ENCODE assay signal across 18 cellular contexts in genomic region chrX:133639726-133640125, GRCh38.
A peak's percentile ranks its signal among the peaks of the same experiment; 100 is the strongest.
DNase-seq lines count a peak whose midpoint lies in the region; ATAC-seq and TF ChIP-seq lines count a peak whose summit lies in the region.
"Had no signal": no experiment of that assay in that cellular context is flagged by ENCODE, and none has a peak within 500 bp of the region (broad histone marks: within the 10 kb centered on the region; RNA-seq: fewer than 3 reads in every experiment).

No MANE protein-coding gene starts in this region.

- no peaks in the 10 kb centered on the region for H3K36me3 Mint-ChIP-seq in WTC11
- no peaks in the 10 kb centered on the region for H3K36me3 Mint-ChIP-seq in osteocyte (ENCODE audit: unreplicated experiment)
- H3K36me3 Mint-ChIP-seq in activated CD4-positive, alpha-beta T cell treated with anti-CD3 and anti-CD28 coated beads for 36 hours (ENCODE audit: low read depth), result no peaks in the 10 kb centered on the region
- peaks cover 9% of the 10 kb centered on the region for H3K36me3 Mint-ChIP-seq in Caco-2 (ENCODE audit: insufficient read depth, unreplicated experiment)
- H3K36me3 Mint-ChIP-seq: CD14-positive monocyte had no signal

- peak overlapping the region; percentile 93 for H3K27ac Mint-ChIP-seq in WTC11
- H3K27ac Mint-ChIP-seq in osteocyte (ENCODE audit: unreplicated experiment), result peak overlapping the region; percentile 82
- H3K27ac Mint-ChIP-seq in activated CD4-positive, alpha-beta T cell treated with anti-CD3 and anti-CD28 coated beads for 36 hours, result no peak overlapping the region
- H3K27ac Mint-ChIP-seq in Caco-2 (ENCODE audit: unreplicated experiment), result no peak overlapping the region
- H3K27ac Mint-ChIP-seq: CD14-positive monocyte, HFFc6 had no signal

- no peak overlapping the region for H3K4me3 Mint-ChIP-seq in WTC11
- H3K4me3 Mint-ChIP-seq in osteocyte (ENCODE audit: unreplicated experiment), result no peak overlapping the region
- H3K4me3 Mint-ChIP-seq in activated CD4-positive, alpha-beta T cell treated with anti-CD3 and anti-CD28 coated beads for 36 hours, result no peak overlapping the region
- no peak overlapping the region for H3K4me3 Mint-ChIP-seq in Caco-2 (ENCODE audit: unreplicated experiment)
- H3K4me3 Mint-ChIP-seq: CD14-positive monocyte, HFFc6 had no signal

- H3K4me1 Mint-ChIP-seq in WTC11 (peaks cover 52% of the 10 kb centered on the region), osteocyte (ENCODE audit: unreplicated experiment) (peaks cover 51% of the 10 kb centered on the region), Caco-2 (ENCODE audit: low read depth, unreplicated experiment) (no peaks in the 10 kb centered on the region)
- no peaks in the 10 kb centered on the region for H3K4me1 Mint-ChIP-seq in activated CD4-positive, alpha-beta T cell treated with anti-CD3 and anti-CD28 coated beads for 36 hours
- H3K4me1 Mint-ChIP-seq: CD14-positive monocyte had no signal

- no peak overlapping the region for H3K4me3 ChIP-seq in H7 (ENCODE audit: insufficient read depth, low read depth, low read length)
- no peak overlapping the region for H3K4me3 ChIP-seq in ovary
- H3K4me3 ChIP-seq in Caco-2 (ENCODE audit: low read depth, low read length), result no peak overlapping the region
- H3K4me3 ChIP-seq: A549, GM23248 had no signal

- H3K36me3 ChIP-seq in H7 (replicated peaks; ENCODE audit: control insufficient read depth, insufficient read depth, low read length) (no peaks in the 10 kb centered on the region), ovary (no peaks in the 10 kb centered on the region), Caco-2 (ENCODE audit: control insufficient read depth, insufficient read depth, low read length) (no peaks in the 10 kb centered on the region)

- H3K9me3 ChIP-seq in ovary, result no peaks in the 10 kb centered on the region
- H3K9me3 ChIP-seq in Caco-2, result no peaks in the 10 kb centered on the region
- H3K9me3 ChIP-seq: A549 had no signal

- TF ChIP-seq CTCF in WTC11 (IDR thresholded peaks at IDR 0.05), result no peak
- TF ChIP-seq CTCF in osteocyte (IDR thresholded peaks at IDR 0.05), result no peak
- TF ChIP-seq CTCF in ovary (IDR thresholded peaks at IDR 0.05), result no peak
- no peak for TF ChIP-seq CTCF in Caco-2 (IDR thresholded peaks at IDR 0.05; ENCODE audit: insufficient read depth in 1 of 2, low read depth in 1 of 2, low read length in 1 of 2, severe bottlenecking in 1 of 2, unreplicated experiment in 1 of 2)

- intact Hi-C loops in activated CD4-positive, alpha-beta T cell treated with anti-CD3 and anti-CD28 coated beads for 36 hours (cut with DNase I, micrococcal nuclease), result no loop called here
- intact Hi-C loops in ovary (cut with DNase I) (no loop called here), Caco-2 (cut with micrococcal nuclease; ENCODE audit: unreplicated experiment) (no loop called here)

- no TSS peak for BruUV-seq in Caco-2 (replicated peaks; lab: Mats Ljungman, UMichigan)

- no peaks in the 10 kb centered on the region for H3K9me3 Mint-ChIP-seq in WTC11
- H3K9me3 Mint-ChIP-seq in osteocyte (ENCODE audit: unreplicated experiment), result no peaks in the 10 kb centered on the region
- H3K9me3 Mint-ChIP-seq in activated CD4-positive, alpha-beta T cell treated with anti-CD3 and anti-CD28 coated beads for 36 hours (ENCODE audit: low read depth), result no peaks in the 10 kb centered on the region
- H3K9me3 Mint-ChIP-seq in Caco-2 (ENCODE audit: unreplicated experiment), result no peaks in the 10 kb centered on the region

- H3K27me3 Mint-ChIP-seq in WTC11 (ENCODE audit: low read depth) (no peaks in the 10 kb centered on the region), osteocyte (ENCODE audit: unreplicated experiment) (no peaks in the 10 kb centered on the region), Caco-2 (ENCODE audit: insufficient read depth, unreplicated experiment) (no peaks in the 10 kb centered on the region)
- H3K27me3 Mint-ChIP-seq in activated CD4-positive, alpha-beta T cell treated with anti-CD3 and anti-CD28 coated beads for 36 hours, result no peaks in the 10 kb centered on the region

- H3K27me3 ChIP-seq in H7 (ENCODE audit: control insufficient read depth, insufficient read depth, low read length) (no peaks in the 10 kb centered on the region), ovary (no peaks in the 10 kb centered on the region), Caco-2 (replicated peaks; ENCODE audit: control insufficient read depth, insufficient read depth, low read length) (no peaks in the 10 kb centered on the region)

- TF ChIP-seq EP300 in ovary (IDR thresholded peaks at IDR 0.05), result no peak

- H3K4me1 ChIP-seq in ovary (ENCODE audit: insufficient read depth), result no peaks in the 10 kb centered on the region
- no peaks in the 10 kb centered on the region for H3K4me1 ChIP-seq in Caco-2
- H3K4me1 ChIP-seq: A549 had no signal

- DNase-seq in H7, result peak; percentile 8
- no peak for DNase-seq in WTC11 (ENCODE audit: low spot score)
- DNase-seq in iPS-NIHi11 (ENCODE audit: low spot score), result peak; percentile 9
- no peak for DNase-seq in osteocyte (ENCODE audit: extremely low spot score, unreplicated experiment)
- no peak for DNase-seq in activated CD4-positive, alpha-beta T cell treated with anti-CD3 and anti-CD28 coated beads for 36 hours
- DNase-seq in ovary, result no peak
- DNase-seq in activated naive CD4-positive, alpha-beta T cell (lab: John Stamatoyannopoulos, UW), result no peak
- DNase-seq in Caco-2, result no peak
- DNase-seq: COR-L47, GM23248, HFFc6, Karpas-422, MM.1S, NCI-H1105 treated with DMSO at 0.1 percent for 48 hours, NCI-H187, NCI-H774 had no signal

- no peak overlapping the region for H3K27ac ChIP-seq in ovary
- H3K27ac ChIP-seq: A549, GM23248 had no signal

- 58 to 69% (median 66%) methylated on average over 2 of the region's 2 CpGs for WGBS in ovary, 3 donors

- TF ChIP-seq POLR2A in ovary (IDR thresholded peaks at IDR 0.05), result no peak

- POLR2A ChIA-PET in WTC11 (lab: Charles Lee), result no interaction called here
- POLR2A ChIA-PET in activated CD4-positive, alpha-beta T cell treated with anti-CD3 and anti-CD28 coated beads for 36 hours (lab: Charles Lee), result no interaction called here
- POLR2A ChIA-PET in Caco-2 (lab: Charles Lee), result no interaction called here

- CTCF ChIA-PET in WTC11 (lab: Charles Lee) (no interaction called here), Caco-2 (lab: Charles Lee) (no interaction called here)
- CTCF ChIA-PET in activated CD4-positive, alpha-beta T cell treated with anti-CD3 and anti-CD28 coated beads for 36 hours (lab: Charles Lee), result no interaction called here

- ATAC-seq in WTC11, result peak; percentile 20; the same call in 1 of the 2 replicates
- no peak for ATAC-seq in activated CD4-positive, alpha-beta T cell treated with anti-CD3 and anti-CD28 coated beads for 36 hours
- ATAC-seq: A549 had no signal

TF ChIP-seq in WTC11, 78 proteins besides CTCF, POLR2A, EP300 and RAD21:
- TF ChIP-seq ZNF423 (CRISPR knock-in tag; IDR thresholded peaks at IDR 0.05) (no peak), ZNF281 (CRISPR knock-in tag; IDR thresholded peaks at IDR 0.05) (no peak), RORB (CRISPR knock-in tag; IDR thresholded peaks at IDR 0.05) (no peak), CREB1 (CRISPR knock-in tag; IDR thresholded peaks at IDR 0.05) (no peak), JUN (CRISPR knock-in tag; IDR thresholded peaks at IDR 0.05) (no peak)
- TF ChIP-seq, protein P1, sequence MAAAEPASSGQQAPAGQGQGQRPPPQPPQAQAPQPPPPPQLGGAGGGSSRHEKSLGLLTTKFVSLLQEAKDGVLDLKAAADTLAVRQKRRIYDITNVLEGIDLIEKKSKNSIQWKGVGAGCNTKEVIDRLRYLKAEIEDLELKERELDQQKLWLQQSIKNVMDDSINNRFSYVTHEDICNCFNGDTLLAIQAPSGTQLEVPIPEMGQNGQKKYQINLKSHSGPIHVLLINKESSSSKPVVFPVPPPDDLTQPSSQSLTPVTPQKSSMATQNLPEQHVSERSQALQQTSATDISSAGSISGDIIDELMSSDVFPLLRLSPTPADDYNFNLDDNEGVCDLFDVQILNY (CRISPR knock-in tag; IDR thresholded peaks at IDR 0.05), result no peak
- TF ChIP-seq, protein P2, sequence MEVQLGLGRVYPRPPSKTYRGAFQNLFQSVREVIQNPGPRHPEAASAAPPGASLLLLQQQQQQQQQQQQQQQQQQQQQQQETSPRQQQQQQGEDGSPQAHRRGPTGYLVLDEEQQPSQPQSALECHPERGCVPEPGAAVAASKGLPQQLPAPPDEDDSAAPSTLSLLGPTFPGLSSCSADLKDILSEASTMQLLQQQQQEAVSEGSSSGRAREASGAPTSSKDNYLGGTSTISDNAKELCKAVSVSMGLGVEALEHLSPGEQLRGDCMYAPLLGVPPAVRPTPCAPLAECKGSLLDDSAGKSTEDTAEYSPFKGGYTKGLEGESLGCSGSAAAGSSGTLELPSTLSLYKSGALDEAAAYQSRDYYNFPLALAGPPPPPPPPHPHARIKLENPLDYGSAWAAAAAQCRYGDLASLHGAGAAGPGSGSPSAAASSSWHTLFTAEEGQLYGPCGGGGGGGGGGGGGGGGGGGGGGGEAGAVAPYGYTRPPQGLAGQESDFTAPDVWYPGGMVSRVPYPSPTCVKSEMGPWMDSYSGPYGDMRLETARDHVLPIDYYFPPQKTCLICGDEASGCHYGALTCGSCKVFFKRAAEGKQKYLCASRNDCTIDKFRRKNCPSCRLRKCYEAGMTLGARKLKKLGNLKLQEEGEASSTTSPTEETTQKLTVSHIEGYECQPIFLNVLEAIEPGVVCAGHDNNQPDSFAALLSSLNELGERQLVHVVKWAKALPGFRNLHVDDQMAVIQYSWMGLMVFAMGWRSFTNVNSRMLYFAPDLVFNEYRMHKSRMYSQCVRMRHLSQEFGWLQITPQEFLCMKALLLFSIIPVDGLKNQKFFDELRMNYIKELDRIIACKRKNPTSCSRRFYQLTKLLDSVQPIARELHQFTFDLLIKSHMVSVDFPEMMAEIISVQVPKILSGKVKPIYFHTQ (CRISPR knock-in tag; IDR thresholded peaks at IDR 0.05), result no peak

Comparison
In these comparisons a context has a peak if more than half of its experiments do, and no peak if none do; other contexts are left out.
1. DNase-seq: peak in H7 (single experiment) and iPS-NIHi11 (single experiment); none in WTC11 (single experiment), osteocyte (single experiment), activated CD4-positive, alpha-beta T cell treated with anti-CD3 and anti-CD28 coated beads for 36 hours (single experiment), ovary (0 of 5), activated naive CD4-positive, alpha-beta T cell (0 of 4) and Caco-2 (0 of 2).
2. H3K27ac Mint-ChIP-seq: peak in WTC11 (single experiment) and osteocyte (single experiment); none in activated CD4-positive, alpha-beta T cell treated with anti-CD3 and anti-CD28 coated beads for 36 hours (single experiment) and Caco-2 (single experiment).